In genomic region chr17:16915752-16916556, GRCh38 we compare ENCODE assay signal across 9 cellular contexts. TPM values are rescaled to one million over a fixed set of nuclear protein-coding genes. Genes with fewer than 3 reads are reported as not detected.
A peak's percentile ranks its signal among the peaks of the same experiment; 100 is the strongest.
DNase-seq lines count a peak whose midpoint lies in the region; ATAC-seq and TF ChIP-seq lines count a peak whose summit lies in the region.
"Had no signal": no experiment of that assay in that cellular context is flagged by ENCODE, and none has a peak within 500 bp of the region (broad histone marks: within the 10 kb centered on the region; RNA-seq: fewer than 3 reads in every experiment).

No MANE protein-coding gene starts in this region.

- H3K9me3 ChIP-seq in heart right ventricle, result no peaks in the 10 kb centered on the region
- H3K9me3 ChIP-seq in smooth muscle cell (replicated peaks; ENCODE audit: low read depth), result no peaks in the 10 kb centered on the region

- 61 to 66% methylated on average over 11 of the region's 11 CpGs for WGBS in heart right ventricle, 2 donors
- WGBS in smooth muscle cell (ENCODE audit: low lambda C conversion rate), result 63% methylated on average over 11 of the region's 11 CpGs

- H3K4me2 ChIP-seq in smooth muscle cell, result no peak overlapping the region

- no peaks in the 10 kb centered on the region for H4K20me1 ChIP-seq in smooth muscle cell (ENCODE audit: low read depth)

- peak; percentile 59 for DNase-seq in AG08396 (ENCODE audit: low spot score)
- DNase-seq in NB4 (ENCODE audit: low read depth), result peak; percentile 66
- peak; percentile 61 for DNase-seq in activated CD4-positive, alpha-beta memory T cell treated with anti-CD3 and anti-CD28 coated beads for 36 hours
- DNase-seq in heart right ventricle, result peak in 1 of 2 donors; percentile 53
- no peak for DNase-seq in smooth muscle cell (lab: John Stamatoyannopoulos, UW; ENCODE audit: unreplicated experiment)
- no peak for DNase-seq in NCI-H2081 (lab: John Stamatoyannopoulos, UW)

- H2AFZ ChIP-seq in smooth muscle cell (ENCODE audit: low read depth), result no peak overlapping the region

- H3K4me3 ChIP-seq in NB4 (ENCODE audit: low read depth, low read length) (no peak overlapping the region), heart right ventricle (no peak overlapping the region), smooth muscle cell (no peak overlapping the region)

- H3K4me3 Mint-ChIP-seq in activated CD4-positive, alpha-beta memory T cell treated with anti-CD3 and anti-CD28 coated beads for 36 hours, result no peak overlapping the region
- H3K4me3 Mint-ChIP-seq: dendritic cell treated with granulocyte-macrophage colony-stimulating factor and Interleukin-4, amounts not matched to agents 40 ng/mL and 50 ng/mL, for 4 days had no signal

- H3K27me3 ChIP-seq in heart right ventricle (peaks cover 0 to 3% (median 0%) of the 10 kb centered on the region in 7 donors), smooth muscle cell (ENCODE audit: low read depth) (no peaks in the 10 kb centered on the region)

- no peak overlapping the region for H3K27ac Mint-ChIP-seq in activated CD4-positive, alpha-beta memory T cell treated with anti-CD3 and anti-CD28 coated beads for 36 hours
- H3K27ac Mint-ChIP-seq: dendritic cell treated with granulocyte-macrophage colony-stimulating factor and Interleukin-4, amounts not matched to agents 40 ng/mL and 50 ng/mL, for 4 days had no signal

- H3K4me1 Mint-ChIP-seq in activated CD4-positive, alpha-beta memory T cell treated with anti-CD3 and anti-CD28 coated beads for 36 hours (ENCODE audit: low read depth), result peaks cover 5% of the 10 kb centered on the region

- no peaks in the 10 kb centered on the region for H3F3A ChIP-seq in smooth muscle cell (ENCODE audit: low read depth)

- intact Hi-C loops in activated CD4-positive, alpha-beta memory T cell treated with anti-CD3 and anti-CD28 coated beads for 36 hours (cut with micrococcal nuclease), result no loop called here
- intact Hi-C loops in heart right ventricle (cut with DNase I), result loop anchor here in 2 of 10 donors (5.0 kb wide), 1 partner anchor 76 kb away; no protein-coding TSS in a partner anchor

- no peaks in the 10 kb centered on the region for H3K9me3 Mint-ChIP-seq in activated CD4-positive, alpha-beta memory T cell treated with anti-CD3 and anti-CD28 coated beads for 36 hours
- H3K9me3 Mint-ChIP-seq: dendritic cell treated with granulocyte-macrophage colony-stimulating factor and Interleukin-4, amounts not matched to agents 40 ng/mL and 50 ng/mL, for 4 days had no signal

- CTCF ChIA-PET in activated CD4-positive, alpha-beta memory T cell treated with anti-CD3 and anti-CD28 coated beads for 36 hours (lab: Charles Lee), result interaction anchor here (0.6 to 4.2 kb wide), 3 partner anchors 71 to 476 kb away, joined by 3 to 15 read pairs (median 3); no protein-coding TSS in a partner anchor

- H3K36me3 Mint-ChIP-seq in activated CD4-positive, alpha-beta memory T cell treated with anti-CD3 and anti-CD28 coated beads for 36 hours, result no peaks in the 10 kb centered on the region

- H3K79me2 ChIP-seq in smooth muscle cell (ENCODE audit: low read depth), result no peaks in the 10 kb centered on the region

- no peak overlapping the region for H3K27ac ChIP-seq in heart right ventricle
- no peak overlapping the region for H3K27ac ChIP-seq in smooth muscle cell (ENCODE audit: low read depth)

- no peaks in the 10 kb centered on the region for H3K27me3 Mint-ChIP-seq in activated CD4-positive, alpha-beta memory T cell treated with anti-CD3 and anti-CD28 coated beads for 36 hours

- peak in 4 of 8 donors; percentile 18 to 33 (median 30) for ATAC-seq in heart right ventricle
- no peak for ATAC-seq in HG02973 (IDR thresholded peaks at IDR 0.05; ENCODE audit: unreplicated experiment)

- POLR2A ChIA-PET in activated CD4-positive, alpha-beta memory T cell treated with anti-CD3 and anti-CD28 coated beads for 36 hours (lab: Charles Lee), result no interaction called here

- no peak overlapping the region for H3K9ac ChIP-seq in smooth muscle cell (ENCODE audit: low read depth)

- H3K4me1 ChIP-seq in heart right ventricle, result peaks cover 0 to 16% (median 4%) of the 10 kb centered on the region in 9 donors
- no peaks in the 10 kb centered on the region for H3K4me1 ChIP-seq in smooth muscle cell (ENCODE audit: low read depth)

- no peaks in the 10 kb centered on the region for H3K36me3 ChIP-seq in heart right ventricle
- no peaks in the 10 kb centered on the region for H3K36me3 ChIP-seq in smooth muscle cell (ENCODE audit: low read depth)

- TF ChIP-seq CTCF in GM12874 (IDR thresholded peaks at IDR 0.05; ENCODE audit: insufficient read depth, low read depth, low read length), result peak; percentile 77
- peak; percentile 78 for TF ChIP-seq CTCF in NB4 (IDR thresholded peaks at IDR 0.05; ENCODE audit: low read depth, low read length)
- TF ChIP-seq CTCF in heart right ventricle (IDR thresholded peaks at IDR 0.05), result peak in 7 of 9 donors; percentile 25 to 57 (median 40)
- TF ChIP-seq CTCF in smooth muscle cell (IDR thresholded peaks at IDR 0.05; ENCODE audit: borderline replicate concordance, insufficient read depth, poor library complexity, severe bottlenecking), result peak; percentile 34

- TF ChIP-seq POLR2A in NB4 (IDR thresholded peaks at IDR 0.05; ENCODE audit: extremely low read depth, insufficient read length), result no peak

RNA-seq across cellular contexts. Expression of gene TNFRSF13B, which starts 56.0 kb away (rescaled TPM):
- total RNA-seq in activated CD4-positive, alpha-beta memory T cell treated with anti-CD3 and anti-CD28 coated beads for 36 hours, result not detected
- total RNA-seq in heart right ventricle, result not detected
- polyA plus RNA-seq in heart right ventricle, result not detected
- not detected in 2 replicates for total RNA-seq in smooth muscle cell
- polyA plus RNA-seq in smooth muscle cell, result not detected in 2 replicates

Comparison
In these comparisons a context has a peak if more than half of its experiments do, and no peak if none do; other contexts are left out.
1. DNase-seq: peak in AG08396 (single experiment), NB4 (single experiment) and activated CD4-positive, alpha-beta memory T cell treated with anti-CD3 and anti-CD28 coated beads for 36 hours (single experiment); none in smooth muscle cell (single experiment) and NCI-H2081 (0 of 2).
2. Peak in every context shown above with its lines, with median percentiles within 50 percentile points of each other: CTCF ChIP-seq.